Comparison of ENCODE assay signal across 15 cellular contexts in the genomic region with DNA sequence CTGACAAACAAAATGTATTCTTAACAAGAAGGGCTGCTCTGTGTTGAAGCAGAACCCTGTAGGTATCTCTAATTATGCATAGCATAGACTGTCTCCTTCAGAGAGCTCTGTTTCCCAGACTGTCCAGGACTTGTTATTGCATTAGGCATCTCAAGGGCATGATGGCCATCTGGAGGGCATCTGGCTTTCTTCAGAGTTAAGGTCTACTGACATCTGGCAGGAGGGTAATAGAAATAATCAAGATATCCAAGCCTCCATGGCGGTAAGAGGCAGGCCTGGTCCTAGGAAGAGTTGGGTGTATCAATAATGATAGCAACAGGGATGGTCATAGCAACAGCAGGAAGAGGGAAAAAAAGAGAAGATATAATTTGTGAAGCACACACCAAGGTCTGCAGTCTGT.
DNase-seq lines count a peak whose midpoint lies in the region; ATAC-seq and TF ChIP-seq lines count a peak whose summit lies in the region.
"Had no signal": no experiment of that assay in that cellular context is flagged by ENCODE, and none has a peak within 500 bp of the region (broad histone marks: within the 10 kb centered on the region; RNA-seq: fewer than 3 reads in every experiment).

No MANE protein-coding gene starts in this region.

- H3K36me3 Mint-ChIP-seq in glutamatergic neuron (ENCODE audit: unreplicated experiment) = peaks cover 8% of the 10 kb centered on the region
- H3K36me3 Mint-ChIP-seq: CD14-positive monocyte had no signal

- intact Hi-C loops in breast epithelium (cut with DNase I; ENCODE audit: low total_unique reads) = no loop called here

- DNase-seq in BE2C (peak; percentile 92), NCI-H2171 treated with DMSO at 0.1 percent for 48 hours (lab: John Stamatoyannopoulos, UW) (peak; percentile 66), amniotic epithelial cell (ENCODE audit: low read depth) (peak; percentile 89), glutamatergic neuron (peak; percentile 22), breast epithelium (ENCODE audit: low spot score in 2 of 2) (no peak), NCI-H1092 (lab: John Stamatoyannopoulos, UW) (no peak)
- DNase-seq in stimulated activated naive CD8-positive, alpha-beta T cell treated with anti-CD3 and anti-CD28 coated beads, Interleukin-15, amount 100 ng/mL, for 72 hours = no peak
- DNase-seq: DMS153, GOT3, NCI-H2081 treated with DMSO at 0.1 percent for 48 hours, NCI-H2227 treated with DMSO at 0.1 percent for 48 hours, NCI-H526 treated with DMSO at 0.1 percent for 48 hours had no signal

- H3K9me3 ChIP-seq in BE2C (no peaks in the 10 kb centered on the region), breast epithelium (peaks cover under 1 to 5% of the 10 kb centered on the region in 2 donors)

- no peak overlapping the region for H3K27ac ChIP-seq in breast epithelium
- H3K27ac ChIP-seq: KMS-11 had no signal

- H3K36me3 ChIP-seq in BE2C (no peaks in the 10 kb centered on the region), breast epithelium (no peaks in the 10 kb centered on the region)

- no peaks in the 10 kb centered on the region for H3K27me3 ChIP-seq in BE2C
- no peaks in the 10 kb centered on the region for H3K27me3 ChIP-seq in breast epithelium

- no peak for TF ChIP-seq POLR2A in breast epithelium (IDR thresholded peaks at IDR 0.05)

- no peak for ATAC-seq in stimulated activated naive CD8-positive, alpha-beta T cell treated with anti-CD3 and anti-CD28 coated beads, Interleukin-15, amount 100 ng/mL, for 72 hours

- peaks cover 12% of the 10 kb centered on the region for H3K4me1 Mint-ChIP-seq in glutamatergic neuron (ENCODE audit: low read depth, unreplicated experiment)
- no peaks in the 10 kb centered on the region for H3K4me1 Mint-ChIP-seq in stimulated activated naive CD8-positive, alpha-beta T cell treated with anti-CD3 and anti-CD28 coated beads, Interleukin-15, amount 100 ng/mL, for 72 hours
- H3K4me1 Mint-ChIP-seq: CD14-positive monocyte had no signal

- no peak overlapping the region for H3K4me3 Mint-ChIP-seq in glutamatergic neuron (ENCODE audit: unreplicated experiment)
- no peak overlapping the region for H3K4me3 Mint-ChIP-seq in stimulated activated naive CD8-positive, alpha-beta T cell treated with anti-CD3 and anti-CD28 coated beads, Interleukin-15, amount 100 ng/mL, for 72 hours
- H3K4me3 Mint-ChIP-seq: CD14-positive monocyte had no signal

- H3K9me3 Mint-ChIP-seq in glutamatergic neuron (ENCODE audit: unreplicated experiment) = peaks cover 4% of the 10 kb centered on the region
- H3K9me3 Mint-ChIP-seq in stimulated activated naive CD8-positive, alpha-beta T cell treated with anti-CD3 and anti-CD28 coated beads, Interleukin-15, amount 100 ng/mL, for 72 hours = peaks cover 4 to 7% of the 10 kb centered on the region in 2 donors

- H3K27me3 Mint-ChIP-seq in glutamatergic neuron (ENCODE audit: unreplicated experiment) = peaks cover 4% of the 10 kb centered on the region
- no peaks in the 10 kb centered on the region for H3K27me3 Mint-ChIP-seq in stimulated activated naive CD8-positive, alpha-beta T cell treated with anti-CD3 and anti-CD28 coated beads, Interleukin-15, amount 100 ng/mL, for 72 hours

- H3K4me3 ChIP-seq in BE2C (ENCODE audit: low read depth, low read length) (no peak overlapping the region), breast epithelium (no peak overlapping the region)
- H3K4me3 ChIP-seq: PC-9 had no signal

- no peak for TF ChIP-seq CTCF in BE2C (IDR thresholded peaks at IDR 0.05; ENCODE audit: low read depth, low read length)
- TF ChIP-seq CTCF in glutamatergic neuron (IDR thresholded peaks at IDR 0.05; ENCODE audit: partially characterized antibody, unreplicated experiment) = no peak
- no peak for TF ChIP-seq CTCF in breast epithelium (IDR thresholded peaks at IDR 0.05)

- peaks cover 44% of the 10 kb centered on the region for H3K4me1 ChIP-seq in BE2C
- no peaks in the 10 kb centered on the region for H3K4me1 ChIP-seq in breast epithelium

- H3K27ac Mint-ChIP-seq in glutamatergic neuron (ENCODE audit: unreplicated experiment) = peak overlapping the region; percentile 65
- H3K27ac Mint-ChIP-seq in stimulated activated naive CD8-positive, alpha-beta T cell treated with anti-CD3 and anti-CD28 coated beads, Interleukin-15, amount 100 ng/mL, for 72 hours = peak overlapping the region in 1 of 2 donors; percentile 39
- H3K27ac Mint-ChIP-seq: CD14-positive monocyte had no signal

Comparison
In these comparisons a context has a peak if more than half of its experiments do, and no peak if none do; other contexts are left out.
1. DNase-seq: peak in BE2C (single experiment), NCI-H2171 treated with DMSO at 0.1 percent for 48 hours (single experiment), amniotic epithelial cell (single experiment) and glutamatergic neuron (single experiment); none in breast epithelium (0 of 2), stimulated activated naive CD8-positive, alpha-beta T cell treated with anti-CD3 and anti-CD28 coated beads, Interleukin-15, amount 100 ng/mL, for 72 hours (0 of 2) and NCI-H1092 (single experiment).